1 cellular context compared by ENCODE assay signal in genomic region chr20:63014287-63014686, GRCh38.
TF ChIP-seq lines count a peak whose summit lies in the region.

No MANE protein-coding gene starts in this region.

TF ChIP-seq in HepG2, 621 proteins besides CTCF, POLR2A, EP300 and RAD21:
- TF ChIP-seq CENPBD1 (CRISPR knock-in tag; IDR thresholded peaks at IDR 0.05; ENCODE audit: borderline replicate concordance, low read depth) (no peak), ZNF143 (CRISPR knock-in tag; IDR thresholded peaks at IDR 0.05) (no peak), EZH2 (conservative IDR thresholded peaks at IDR 0.05; ENCODE audit: low read depth, low read length) (peak; percentile 91; the same call in 1 of the 2 replicates), NR0B2 (CRISPR knock-in tag; IDR thresholded peaks at IDR 0.05) (no peak)
